In genomic region chr9:117412006-117412715, GRCh38 we compare ENCODE assay signal across 11 cellular contexts. TPM values are rescaled to one million over a fixed set of nuclear protein-coding genes. Genes with fewer than 3 reads are reported as not detected.
A peak's percentile ranks its signal among the peaks of the same experiment; 100 is the strongest.
DNase-seq lines count a peak whose midpoint lies in the region; ATAC-seq and TF ChIP-seq lines count a peak whose summit lies in the region.
"Had no signal": no experiment of that assay in that cellular context is flagged by ENCODE, and none has a peak within 500 bp of the region (broad histone marks: within the 10 kb centered on the region; RNA-seq: fewer than 3 reads in every experiment).

No MANE protein-coding gene starts in this region.

- peaks cover 36% of the 10 kb centered on the region for H3K4me1 Mint-ChIP-seq in WTC11
- peaks cover 5% of the 10 kb centered on the region for H3K4me1 Mint-ChIP-seq in neural progenitor cell

- H3K9me3 Mint-ChIP-seq in WTC11 (no peaks in the 10 kb centered on the region), neural progenitor cell (no peaks in the 10 kb centered on the region)

- peak; percentile 34 for DNase-seq in ELF-1 (ENCODE audit: low read depth, low spot score)
- DNase-seq in NCI-H1105 (lab: John Stamatoyannopoulos, UW): peak; percentile 24
- no peak for DNase-seq in WTC11 (ENCODE audit: low spot score)
- peak; percentile 21 for DNase-seq in neural progenitor cell (ENCODE audit: low spot score)
- DNase-seq in stimulated activated CD4-positive, alpha-beta T cell treated with anti-CD3 and anti-CD28 coated beads, Interleukin-4, amount 100 ng/mL, for 1 hour: no peak
- DNase-seq in SIG-M5 treated with dmso at 0.1 percent for 504 hours (lab: John Stamatoyannopoulos, UW; ENCODE audit: unreplicated experiment): no peak
- DNase-seq in stimulated activated CD8-positive, alpha-beta memory T cell treated with anti-CD3 and anti-CD28 coated beads, Interleukin-4, amount 100 ng/mL, for 48 hours: no peak
- DNase-seq: aorta; CD4-positive, alpha-beta T cell; naive thymus-derived CD8-positive, alpha-beta T cell had no signal

- H3K4me2 ChIP-seq in neural progenitor cell: peak overlapping the region; percentile 94

- no peak overlapping the region for H3K4me3 ChIP-seq in neural progenitor cell
- H3K4me3 ChIP-seq: GM12878 had no signal

- H4K20me1 ChIP-seq in neural progenitor cell (ENCODE audit: low read depth): peaks cover 45% of the 10 kb centered on the region

- no peak overlapping the region for H3K27ac ChIP-seq in neural progenitor cell

- H3K36me3 ChIP-seq in neural progenitor cell: no peaks in the 10 kb centered on the region

- no peaks in the 10 kb centered on the region for H3K79me2 ChIP-seq in neural progenitor cell (ENCODE audit: low read depth)

- H3F3A ChIP-seq in neural progenitor cell (ENCODE audit: low read depth): peaks cover 32% of the 10 kb centered on the region

- H3K27ac Mint-ChIP-seq in WTC11 (no peak overlapping the region; the same call in 1 of the 2 replicates), neural progenitor cell (no peak overlapping the region)
- H3K27ac Mint-ChIP-seq: CD4-positive, alpha-beta T cell; naive thymus-derived CD8-positive, alpha-beta T cell had no signal

- H3K4me1 ChIP-seq in neural progenitor cell: peaks cover 20% of the 10 kb centered on the region

- H3K36me3 Mint-ChIP-seq in WTC11: no peaks in the 10 kb centered on the region
- H3K36me3 Mint-ChIP-seq in neural progenitor cell: no peaks in the 10 kb centered on the region

- peaks cover 54% of the 10 kb centered on the region for H3K27me3 ChIP-seq in neural progenitor cell

- H3K9ac ChIP-seq in neural progenitor cell: no peak overlapping the region

- no peak for ATAC-seq in WTC11
- ATAC-seq: naive thymus-derived CD8-positive, alpha-beta T cell had no signal

- POLR2A ChIA-PET in WTC11 (lab: Charles Lee): interaction anchor here (0.5 kb wide), 1 partner anchor 19 kb away, joined by 3 read pairs; no protein-coding TSS in a partner anchor

- H3K27me3 Mint-ChIP-seq in WTC11 (ENCODE audit: low read depth) (peaks cover 28% of the 10 kb centered on the region), neural progenitor cell (ENCODE audit: insufficient read depth, low read depth) (peaks cover 28% of the 10 kb centered on the region)

- TF ChIP-seq CTCF in WTC11 (IDR thresholded peaks at IDR 0.05): no peak
- TF ChIP-seq CTCF in neural progenitor cell (IDR thresholded peaks at IDR 0.05): no peak

- CTCF ChIA-PET in WTC11 (lab: Charles Lee): interaction anchor here (0.5 to 3.9 kb wide), 78 partner anchors 8 to 1745 kb away, joined by 3 to 37 read pairs (median 4); no protein-coding TSS in a partner anchor

- no peaks in the 10 kb centered on the region for H3K9me3 ChIP-seq in neural progenitor cell (ENCODE audit: low read depth)

- H2AFZ ChIP-seq in neural progenitor cell (replicated peaks): no peak overlapping the region

- peak overlapping the region; percentile 85 for H3K4me3 Mint-ChIP-seq in WTC11
- H3K4me3 Mint-ChIP-seq in neural progenitor cell: peak overlapping the region; percentile 89
- H3K4me3 Mint-ChIP-seq: CD4-positive, alpha-beta T cell had no signal

TF ChIP-seq in WTC11, 78 proteins besides CTCF, POLR2A, EP300 and RAD21 (continues in another document):
- TF ChIP-seq GABPB1 (CRISPR knock-in tag; IDR thresholded peaks at IDR 0.05) (no peak), CDX4 (CRISPR knock-in tag; IDR thresholded peaks at IDR 0.05; ENCODE audit: borderline replicate concordance) (no peak), ARID4B (CRISPR knock-in tag; IDR thresholded peaks at IDR 0.05; ENCODE audit: borderline replicate concordance) (no peak), NFYB (CRISPR knock-in tag; conservative IDR thresholded peaks at IDR 0.05; ENCODE audit: low read depth) (no peak), NFATC4 (CRISPR knock-in tag; IDR thresholded peaks at IDR 0.05) (no peak), ZNF532 (CRISPR knock-in tag; IDR thresholded peaks at IDR 0.05; ENCODE audit: borderline replicate concordance) (no peak), NR3C1 (CRISPR knock-in tag; conservative IDR thresholded peaks at IDR 0.05; ENCODE audit: low read depth) (no peak), RELA (CRISPR knock-in tag; IDR thresholded peaks at IDR 0.05; ENCODE audit: borderline replicate concordance) (no peak), MLX (CRISPR knock-in tag; IDR thresholded peaks at IDR 0.05) (no peak), NR2C2 (CRISPR knock-in tag; IDR thresholded peaks at IDR 0.05) (no peak)

RNA-seq across cellular contexts. Expression of gene ASTN2, which starts 2.7 kb away (rescaled TPM):
- 16.2 to 18.7 TPM (median 17.7 TPM) in 3 replicates for total RNA-seq in WTC11 (2021)
- total RNA-seq in neural progenitor cell (ENCODE audit: low replicate concordance): 8.0 and 13.5 TPM in 2 replicates

Comparison
In these comparisons a context has a peak if more than half of its experiments do, and no peak if none do; other contexts are left out.
1. DNase-seq: peak in ELF-1 (single experiment), NCI-H1105 (single experiment) and neural progenitor cell (single experiment); none in WTC11 (single experiment), stimulated activated CD4-positive, alpha-beta T cell treated with anti-CD3 and anti-CD28 coated beads, Interleukin-4, amount 100 ng/mL, for 1 hour (single experiment), SIG-M5 treated with dmso at 0.1 percent for 504 hours (single experiment) and stimulated activated CD8-positive, alpha-beta memory T cell treated with anti-CD3 and anti-CD28 coated beads, Interleukin-4, amount 100 ng/mL, for 48 hours (single experiment).